8 cellular contexts compared by ENCODE assay signal in the genomic region with DNA sequence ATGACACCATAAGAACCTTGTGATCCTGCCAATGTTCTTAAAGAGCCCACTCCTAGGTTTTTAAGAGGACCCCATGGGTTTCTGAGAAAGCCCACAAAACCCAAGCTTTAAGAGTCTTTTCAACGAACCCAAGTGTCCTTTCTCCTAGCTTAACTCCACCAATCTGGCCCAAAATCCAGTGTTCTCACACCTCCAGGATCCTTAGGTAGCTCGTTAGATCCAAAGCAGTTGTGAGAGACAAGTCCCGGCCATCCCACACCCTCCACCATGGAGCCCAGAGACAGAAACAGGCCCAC. TPM values are rescaled to one million over a fixed set of nuclear protein-coding genes. Genes with fewer than 3 reads are reported as not detected.
A peak's percentile ranks its signal among the peaks of the same experiment; 100 is the strongest.
DNase-seq lines count a peak whose midpoint lies in the region; ATAC-seq and TF ChIP-seq lines count a peak whose summit lies in the region.

No MANE protein-coding gene starts in this region.

- no peak overlapping the region for H3K9ac ChIP-seq in mesendoderm (ENCODE audit: low read length)

- no peaks in the 10 kb centered on the region for H3K9me3 ChIP-seq in adrenal gland (replicated peaks in 1 of 3)

- peak overlapping the region; percentile 97 for H3K56ac ChIP-seq in mesendoderm (ENCODE audit: low read length)

- no peak for TF ChIP-seq POLR2A in adrenal gland (IDR thresholded peaks at IDR 0.05)

- DNase-seq in activated naive CD4-positive, alpha-beta T cell treated with anti-CD3 and anti-CD28 coated beads, Interleukin-2, amount 50 U/mL, for 16 hours: no peak
- DNase-seq in adrenal gland: no peak
- DNase-seq in mesendoderm: no peak
- no peak for DNase-seq in type B pancreatic cell (ENCODE audit: extremely low spot score, unreplicated experiment)
- no peak for DNase-seq in stimulated activated CD4-positive, alpha-beta T cell treated with anti-CD3 and anti-CD28 coated beads, Interleukin-4, amount 100 ng/mL, for 24 hours

- no peak overlapping the region for H2BK15ac ChIP-seq in mesendoderm (replicated peaks; ENCODE audit: low read depth)

- H3K79me1 ChIP-seq in mesendoderm (ENCODE audit: low read length): peaks cover 14% of the 10 kb centered on the region

- H3K27me3 ChIP-seq in adrenal gland (no peaks in the 10 kb centered on the region), mesendoderm (ENCODE audit: insufficient read depth, low read length, poor library complexity) (no peaks in the 10 kb centered on the region)

- peak overlapping the region; percentile 90 for H3K4me3 Mint-ChIP-seq in activated naive CD4-positive, alpha-beta T cell treated with anti-CD3 and anti-CD28 coated beads, Interleukin-2, amount 50 U/mL, for 24 hours
- peak overlapping the region; percentile 88 for H3K4me3 Mint-ChIP-seq in type B pancreatic cell

- no peak for TF ChIP-seq CTCF in adrenal gland (IDR thresholded peaks at IDR 0.05)
- TF ChIP-seq CTCF in type B pancreatic cell (conservative IDR thresholded peaks at IDR 0.05): no peak

- no peaks in the 10 kb centered on the region for H3K9me3 Mint-ChIP-seq in activated naive CD4-positive, alpha-beta T cell treated with anti-CD3 and anti-CD28 coated beads, Interleukin-2, amount 50 U/mL, for 24 hours
- no peaks in the 10 kb centered on the region for H3K9me3 Mint-ChIP-seq in type B pancreatic cell

- no peak overlapping the region for H3K23ac ChIP-seq in mesendoderm (ENCODE audit: low read length)

- no peak overlapping the region for H2AK5ac ChIP-seq in mesendoderm (ENCODE audit: low read length)

- H3K4ac ChIP-seq in mesendoderm (ENCODE audit: low read depth, low read length): no peak overlapping the region

- 65 to 82% (median 71%) methylated on average over 3 of the region's 3 CpGs for WGBS in adrenal gland, 4 donors
- no CpG with 5 or more reads among the region's 3 CpGs for WGBS in mesendoderm (ENCODE audit: extremely low coverage, insufficient coverage, low lambda C conversion rate)

- no peaks in the 10 kb centered on the region for H3K27me3 Mint-ChIP-seq in activated naive CD4-positive, alpha-beta T cell treated with anti-CD3 and anti-CD28 coated beads, Interleukin-2, amount 50 U/mL, for 24 hours
- no peaks in the 10 kb centered on the region for H3K27me3 Mint-ChIP-seq in type B pancreatic cell

- H3K27ac Mint-ChIP-seq in activated naive CD4-positive, alpha-beta T cell treated with anti-CD3 and anti-CD28 coated beads, Interleukin-2, amount 50 U/mL, for 24 hours: peak overlapping the region; percentile 95
- H3K27ac Mint-ChIP-seq in type B pancreatic cell: peak overlapping the region; percentile 19

- H3K4me2 ChIP-seq in mesendoderm (ENCODE audit: low read length): no peak overlapping the region

- H4K5ac ChIP-seq in mesendoderm (ENCODE audit: low read length): no peak overlapping the region

- peaks cover 10% of the 10 kb centered on the region for H3K36me3 Mint-ChIP-seq in activated naive CD4-positive, alpha-beta T cell treated with anti-CD3 and anti-CD28 coated beads, Interleukin-2, amount 50 U/mL, for 24 hours
- no peaks in the 10 kb centered on the region for H3K36me3 Mint-ChIP-seq in type B pancreatic cell

- intact Hi-C loops in adrenal gland (cut with DNase I): loop anchor here (10.0 kb wide), 1 partner anchor 150 kb away; no protein-coding TSS in a partner anchor

- no peak overlapping the region for H2BK5ac ChIP-seq in mesendoderm (ENCODE audit: low read length)

- peaks cover 8% of the 10 kb centered on the region for H3K79me2 ChIP-seq in mesendoderm (ENCODE audit: control insufficient read depth, insufficient read depth, low read length)

- H3K4me1 ChIP-seq in adrenal gland (replicated peaks in 1 of 2) (peaks cover 0 to 7% of the 10 kb centered on the region in 2 donors), mesendoderm (ENCODE audit: control insufficient read depth, low read depth, low read length) (no peaks in the 10 kb centered on the region)

- H3K18ac ChIP-seq in mesendoderm (ENCODE audit: low read length): no peak overlapping the region

- H3K36me3 ChIP-seq in adrenal gland (replicated peaks in 1 of 2) (peaks cover 0 to 52% of the 10 kb centered on the region in 2 donors), mesendoderm (ENCODE audit: control insufficient read depth, insufficient read depth, low read length) (peaks cover 9% of the 10 kb centered on the region)

- peaks cover 39% of the 10 kb centered on the region for H3K4me1 Mint-ChIP-seq in activated naive CD4-positive, alpha-beta T cell treated with anti-CD3 and anti-CD28 coated beads, Interleukin-2, amount 50 U/mL, for 24 hours
- H3K4me1 Mint-ChIP-seq in type B pancreatic cell (ENCODE audit: unreplicated experiment): peaks cover 7% of the 10 kb centered on the region

- no peak for ATAC-seq in HG03045 (IDR thresholded peaks at IDR 0.05; ENCODE audit: unreplicated experiment)
- ATAC-seq in HG03378 (IDR thresholded peaks at IDR 0.05; ENCODE audit: unreplicated experiment): no peak

- peak overlapping the region in 2 of 4 donors; percentile 8 to 98 for H3K4me3 ChIP-seq in adrenal gland
- H3K4me3 ChIP-seq in mesendoderm (ENCODE audit: low read length): no peak overlapping the region

- H2BK120ac ChIP-seq in mesendoderm (ENCODE audit: low read depth, low read length): no peak overlapping the region

- H3K27ac ChIP-seq in adrenal gland: peak overlapping the region; percentile 82 to 100 (median 94)
- H3K27ac ChIP-seq in mesendoderm (ENCODE audit: low read depth, low read length): no peak overlapping the region

- H4K8ac ChIP-seq in mesendoderm (ENCODE audit: low read depth, low read length): no peak overlapping the region

RNA-seq across cellular contexts. Expression of a gene that starts 1.7 kb away (rescaled TPM):
- total RNA-seq in adrenal gland (10 to 100 TPM; 22.5 to 72.5 (median 36.7) TPM), type B pancreatic cell (ENCODE audit: low replicate concordance) (43.0 and 70.7 TPM in 2 replicates)
- polyA plus RNA-seq in adrenal gland: 100 to 1,000 TPM in 1 of 3 donors, 10 to 100 TPM in 2; 14.4 to 110 (median 63.7) TPM
- 32.3 TPM for polyA plus RNA-seq in mesendoderm (2013, experiment 1 of 2)
- polyA plus RNA-seq in mesendoderm (2013, experiment 2 of 2): 29.1 TPM

RNA-seq across cellular contexts. Expression of a gene that starts 13.6 kb away (rescaled TPM):
- total RNA-seq in adrenal gland (10 to 100 TPM; 15.3 to 53.6 (median 31.8) TPM), type B pancreatic cell (ENCODE audit: low replicate concordance) (31.1 and 36.0 TPM in 2 replicates)
- 100 to 1,000 TPM in 1 of 3 donors, 10 to 100 TPM in 2; 27.1 to 138 (median 75.0) TPM for polyA plus RNA-seq in adrenal gland
- 15.4 TPM for polyA plus RNA-seq in mesendoderm (2013, experiment 1 of 2)
- polyA plus RNA-seq in mesendoderm (2013, experiment 2 of 2): 14.7 TPM

RNA-seq across cellular contexts. Expression of a gene that starts 18.6 kb away (rescaled TPM):
- total RNA-seq in adrenal gland (100 to 1,000 TPM in 7 of 8 donors, 10 to 100 TPM in 1; 96.5 to 173 (median 118) TPM), type B pancreatic cell (ENCODE audit: low replicate concordance) (75.7 and 93.4 TPM in 2 replicates)
- 10 to 100 TPM; 29.1 to 85.1 (median 63.9) TPM for polyA plus RNA-seq in adrenal gland
- 162 TPM for polyA plus RNA-seq in mesendoderm (2013, experiment 1 of 2)
- 160 TPM for polyA plus RNA-seq in mesendoderm (2013, experiment 2 of 2)

RNA-seq across cellular contexts. Expression of a gene that starts 22.0 kb away (rescaled TPM):
- 10 to 100 TPM in 7 of 8 donors, 1 to 10 TPM in 1; 7.3 to 43.3 (median 25.9) TPM for total RNA-seq in adrenal gland
- polyA plus RNA-seq in adrenal gland: 10 to 100 TPM in 1 of 3 donors, 1 to 10 TPM in 2; 3.0 to 14.2 (median 6.6) TPM
- polyA plus RNA-seq in mesendoderm (2013, experiment 1 of 2): 15.9 TPM
- 14.8 TPM for polyA plus RNA-seq in mesendoderm (2013, experiment 2 of 2)
- total RNA-seq in type B pancreatic cell (ENCODE audit: low replicate concordance): 39.0 and 51.4 TPM in 2 replicates

RNA-seq across cellular contexts. Expression of a gene that starts 22.9 kb away (rescaled TPM):
- total RNA-seq in adrenal gland (10 to 100 TPM in 7 of 8 donors, 1 to 10 TPM in 1; 5.1 to 16.7 (median 15.0) TPM), type B pancreatic cell (ENCODE audit: low replicate concordance) (17.2 and 31.8 TPM in 2 replicates)
- 10 to 100 TPM in 2 of 3 donors, 1 to 10 TPM in 1; 6.3 to 21.8 (median 19.0) TPM for polyA plus RNA-seq in adrenal gland
- polyA plus RNA-seq in mesendoderm (2013, experiment 1 of 2): 15.2 TPM
- polyA plus RNA-seq in mesendoderm (2013, experiment 2 of 2): 13.7 TPM
